8 cellular contexts compared by ENCODE assay signal in genomic region chr3:5136619-5137429, GRCh38. TPM values are rescaled to one million over a fixed set of nuclear protein-coding genes. Genes with fewer than 3 reads are reported as not detected.
A peak's percentile ranks its signal among the peaks of the same experiment; 100 is the strongest.
DNase-seq lines count a peak whose midpoint lies in the region; ATAC-seq, FAIRE-seq and TF ChIP-seq lines count a peak whose summit lies in the region.

No MANE protein-coding gene starts in this region.

- POLR2A ChIA-PET in RWPE1 (lab: Yijun Ruan, JAX; ENCODE audit: low non-redundant PET), result no interaction called here

- TF ChIP-seq CTCF in D721Med (IDR thresholded peaks at IDR 0.05; ENCODE audit: insufficient read depth, missing control alignments) (peak; percentile 43), RWPE1 (conservative IDR thresholded peaks at IDR 0.05; ENCODE audit: low read depth) (peak; percentile 62), chondrocyte (IDR thresholded peaks at IDR 0.05) (peak; percentile 74), osteocyte (IDR thresholded peaks at IDR 0.05) (peak; percentile 55)

- no peak for DNase-seq in D721Med (ENCODE audit: insufficient read length, low spot score)
- DNase-seq in GM19239 (ENCODE audit: insufficient read length, low spot score), result peak; percentile 52
- peak; percentile 38 for DNase-seq in RWPE1 (ENCODE audit: low spot score)
- DNase-seq in chondrocyte (ENCODE audit: low spot score), result no peak
- DNase-seq in osteocyte (ENCODE audit: extremely low spot score, unreplicated experiment), result no peak
- no peak for DNase-seq in mesenteric fat pad (ENCODE audit: low spot score)
- DNase-seq in mucosa of gallbladder (ENCODE audit: low spot score), result no peak

- peak; percentile 60 for ATAC-seq in HG03108 (IDR thresholded peaks at IDR 0.05; ENCODE audit: unreplicated experiment)

- CTCF ChIA-PET in RWPE1 (lab: Yijun Ruan, JAX), result interaction anchor here (0.5 to 1.0 kb wide), 4 partner anchors 47 to 689 kb away, joined by 3 to 4 read pairs (median 3); no protein-coding TSS in a partner anchor

- no peak for FAIRE-seq in D721Med (lab: Jason Lieb, UNC)
- peak; percentile 91 for FAIRE-seq in GM19239 (lab: Jason Lieb, UNC)

- peak overlapping the region; percentile 51; the same call in 1 of the 2 replicates for H3K27ac ChIP-seq in RWPE1

- peak overlapping the region; percentile 42 for H3K27ac Mint-ChIP-seq in chondrocyte (ENCODE audit: unreplicated experiment)
- H3K27ac Mint-ChIP-seq in osteocyte (ENCODE audit: unreplicated experiment), result peak overlapping the region; percentile 58

- H3K27me3 Mint-ChIP-seq in chondrocyte (ENCODE audit: low read depth) (no peaks in the 10 kb centered on the region), osteocyte (ENCODE audit: unreplicated experiment) (no peaks in the 10 kb centered on the region)

- no peaks in the 10 kb centered on the region for H3K9me3 Mint-ChIP-seq in chondrocyte (ENCODE audit: low read depth)
- no peaks in the 10 kb centered on the region for H3K9me3 Mint-ChIP-seq in osteocyte (ENCODE audit: unreplicated experiment)

- peaks cover 64% of the 10 kb centered on the region for H3K4me1 Mint-ChIP-seq in chondrocyte (ENCODE audit: low read depth)
- H3K4me1 Mint-ChIP-seq in osteocyte (ENCODE audit: unreplicated experiment), result peaks cover 57% of the 10 kb centered on the region

- H3K4me3 Mint-ChIP-seq in chondrocyte (ENCODE audit: unreplicated experiment) (no peak overlapping the region), osteocyte (ENCODE audit: unreplicated experiment) (no peak overlapping the region)

- H3K36me3 Mint-ChIP-seq in chondrocyte (ENCODE audit: low read depth) (no peaks in the 10 kb centered on the region), osteocyte (ENCODE audit: unreplicated experiment) (peaks cover 1% of the 10 kb centered on the region)

RNA-seq across cellular contexts. Expression of gene ARL8B, which starts 14.7 kb away (rescaled TPM):
- total RNA-seq in chondrocyte (50.7 to 65.8 TPM (median 61.6 TPM) in 3 replicates), osteocyte (85.6 and 86.0 TPM in 2 replicates), mesenteric fat pad (63.4 TPM), mucosa of gallbladder (52.3 TPM)

RNA-seq across cellular contexts. Expression of gene EDEM1, which starts 50.7 kb away (rescaled TPM):
- total RNA-seq in chondrocyte, result 39.0 to 51.2 TPM (median 49.1 TPM) in 3 replicates
- 42.1 and 45.9 TPM in 2 replicates for total RNA-seq in osteocyte
- total RNA-seq in mesenteric fat pad, result 47.8 TPM
- total RNA-seq in mucosa of gallbladder, result 30.9 TPM

Comparison
In these comparisons a context has a peak if more than half of its experiments do, and no peak if none do; other contexts are left out.
1. DNase-seq: peak in GM19239 (single experiment) and RWPE1 (single experiment); none in D721Med (single experiment), chondrocyte (single experiment), osteocyte (single experiment), mesenteric fat pad (single experiment) and mucosa of gallbladder (single experiment).
2. Peak in every context shown above with its lines, with median percentiles within 50 percentile points of each other: CTCF ChIP-seq.